In genomic region chr1:226541631-226542622, GRCh38 we compare ENCODE assay signal across 17 cellular contexts. TPM values are rescaled to one million over a fixed set of nuclear protein-coding genes. Genes with fewer than 3 reads are reported as not detected.
A peak's percentile ranks its signal among the peaks of the same experiment; 100 is the strongest.
DNase-seq lines count a peak whose midpoint lies in the region; ATAC-seq, FAIRE-seq and TF ChIP-seq lines count a peak whose summit lies in the region.
"Had no signal": no experiment of that assay in that cellular context is flagged by ENCODE, and none has a peak within 500 bp of the region (broad histone marks: within the 10 kb centered on the region; RNA-seq: fewer than 3 reads in every experiment).

No MANE protein-coding gene starts in this region.

- H3K27ac ChIP-seq in heart left ventricle (peak overlapping the region in 10 of 12 donors; percentile 1 to 73 (median 38)), K562 (ENCODE audit: extremely low read depth, low read depth, low read length) (no peak overlapping the region), tibial artery (no peak overlapping the region)
- H3K27ac ChIP-seq: parathyroid adenoma had no signal

- H3K4me3 ChIP-seq in heart left ventricle (peak overlapping the region in 4 of 12 donors; percentile 1 to 22 (median 12)), K562 (no peak overlapping the region), tibial artery (no peak overlapping the region)
- H3K4me3 ChIP-seq: uterus had no signal

- no peak overlapping the region for H2AFZ ChIP-seq in K562 (ENCODE audit: low read depth, low read length)
- H2AFZ ChIP-seq: parathyroid adenoma had no signal

- intact Hi-C loops in heart left ventricle (cut with DNase I): loop anchor here in 6 of 10 donors (10.0 kb wide), 3 partner anchors 117 to 903 kb away; no protein-coding TSS in a partner anchor
- intact Hi-C loops in cardiac septum (cut with DNase I): loop anchor here (10.0 kb wide), 1 partner anchor 193 kb away; the partner anchor contains the start of gene ITPKB
- intact Hi-C loops in K562 (cut with micrococcal nuclease): no loop called here
- intact Hi-C loops in tibial artery (cut with DNase I; ENCODE audit: low total_unique reads): no loop called here
- intact Hi-C loops in posterior vena cava (cut with DNase I): loop anchor here in 1 of 2 donors (10.0 kb wide), 1 partner anchor 283 kb away; no protein-coding TSS in a partner anchor

- peak in 3 of 5 donors; percentile 32 to 56 (median 56) for DNase-seq in heart left ventricle
- no peak for DNase-seq in cardiac septum (ENCODE audit: low spot score)
- DNase-seq in K562 (ENCODE audit: extremely low read depth in 1 of 4, low spot score in 3 of 4): no peak
- no peak for DNase-seq in left lobe of liver (ENCODE audit: low spot score)
- DNase-seq in tibial artery: peak; percentile 64 to 68
- DNase-seq in posterior vena cava (ENCODE audit: low spot score): no peak
- DNase-seq: activated B cell treated with CpG ODN at 0.5 μM for 24 hours; activated naive CD4-positive, alpha-beta T cell treated with anti-CD3 and anti-CD28 coated beads, Interleukin-2, amount 10 ng/mL, durations not matched to agents 7 days and 5 days; central memory CD4-positive, alpha-beta T cell; mesendoderm; NCI-H1436; stimulated activated CD4-positive, alpha-beta T cell treated with anti-CD3 and anti-CD28 coated beads, Interleukin-2, amount 100 ng/mL, for 48 hours; SW 1271 had no signal

- no peak for TF ChIP-seq RAD21 in K562 (CRISPR knock-in tag; conservative IDR thresholded peaks at IDR 0.05 in 1 of 2, IDR thresholded peaks at IDR 0.05 in 1 of 2)

- no TSS peak for BruUV-seq in K562 (replicated peaks; lab: Mats Ljungman, UMichigan)

- TF ChIP-seq CTCF in heart left ventricle (IDR thresholded peaks at IDR 0.05) (no peak), K562 (IDR thresholded peaks at IDR 0.05 in 2 of 3, conservative IDR thresholded peaks at IDR 0.05 in 1 of 3; ENCODE audit: insufficient read depth in 2 of 3, low read depth in 1 of 3, low read length in 3 of 3) (no peak), tibial artery (IDR thresholded peaks at IDR 0.05) (no peak)

- no peak overlapping the region for H3K4me2 ChIP-seq in K562 (ENCODE audit: insufficient read depth, low read length)

- H4K20me1 ChIP-seq in K562 (replicated peaks; ENCODE audit: control insufficient read depth, insufficient read depth, low read length): no peaks in the 10 kb centered on the region

- H3K4me1 ChIP-seq in heart left ventricle (peaks cover 0 to 54% (median 26%) of the 10 kb centered on the region in 12 donors), K562 (replicated peaks in 1 of 2; ENCODE audit: control insufficient read depth in 2 of 2, insufficient read depth in 2 of 2, low read length in 2 of 2) (no peaks in the 10 kb centered on the region), tibial artery (peaks cover 0 to 8% (median 2%) of the 10 kb centered on the region in 4 donors)
- H3K4me1 ChIP-seq: parathyroid adenoma, uterus had no signal

- no peaks in the 10 kb centered on the region for H3K27me3 ChIP-seq in heart left ventricle
- peaks cover 46 to 63% of the 10 kb centered on the region in 2 experiments for H3K27me3 ChIP-seq in K562 (ENCODE audit: control insufficient read depth in 2 of 2, insufficient read depth in 2 of 2, low read length in 2 of 2)
- no peaks in the 10 kb centered on the region for H3K27me3 ChIP-seq in tibial artery
- H3K27me3 ChIP-seq: uterus had no signal

- H3K36me3 ChIP-seq in heart left ventricle (no peaks in the 10 kb centered on the region), K562 (ENCODE audit: control insufficient read depth, insufficient read depth, low read length) (no peaks in the 10 kb centered on the region), tibial artery (no peaks in the 10 kb centered on the region)
- H3K36me3 ChIP-seq: uterus had no signal

- CTCF ChIA-PET in K562 (lab: Yijun Ruan, JAX; ENCODE audit: low intra/inter-chr PET ratio): no interaction called here

- FAIRE-seq in K562 (lab: Jason Lieb, UNC): no peak

- no peak overlapping the region for H3K9ac ChIP-seq in K562 (ENCODE audit: insufficient read depth in 1 of 2, low read depth in 2 of 2, low read length in 2 of 2)
- H3K9ac ChIP-seq: parathyroid adenoma had no signal

- H3K9me3 ChIP-seq in heart left ventricle: no peaks in the 10 kb centered on the region
- no peaks in the 10 kb centered on the region for H3K9me3 ChIP-seq in K562 (replicated peaks; ENCODE audit: control insufficient read depth, insufficient read depth, low read depth, low read length)
- H3K9me3 ChIP-seq in tibial artery: no peaks in the 10 kb centered on the region
- H3K9me3 ChIP-seq: uterus had no signal

- no peak for TF ChIP-seq EP300 in K562 (IDR thresholded peaks at IDR 0.05; ENCODE audit: low read length)

- TF ChIP-seq POLR2A in heart left ventricle (IDR thresholded peaks at IDR 0.05) (no peak), K562 (conservative IDR thresholded peaks at IDR 0.05) (no peak)

- POLR2A ChIA-PET in K562 (lab: Yijun Ruan, JAX): interaction anchor here (0.6 kb wide), 1 partner anchor 215 kb away, joined by 3 read pairs; no protein-coding TSS in a partner anchor

- WGBS in heart left ventricle, 4 donors: 63 to 79% (median 72%) methylated on average over 14 of the region's 14 CpGs
- whole genome bisulfite sequencing in K562 (ENCODE audit: insufficient coverage, low coverage, missing lambda C conversion rate): 2% methylated on average over 14 of the region's 14 CpGs

- H3K9me1 ChIP-seq in K562 (ENCODE audit: control insufficient read depth, insufficient read depth, low read length): no peaks in the 10 kb centered on the region

- in situ Hi-C loops in K562 (cut with MboI): no loop called here

- H3K79me2 ChIP-seq in K562 (ENCODE audit: control insufficient read depth, insufficient read depth, low read length): no peaks in the 10 kb centered on the region
- H3K79me2 ChIP-seq: parathyroid adenoma had no signal

- ATAC-seq in heart left ventricle (peak in 1 of 4 donors; percentile 13), K562 (no peak), left lobe of liver (peak; percentile 28), HG03039 (IDR thresholded peaks at IDR 0.05; ENCODE audit: unreplicated experiment) (no peak), GM19455 (IDR thresholded peaks at IDR 0.05; ENCODE audit: unreplicated experiment) (no peak)

TF ChIP-seq in K562, 482 proteins besides CTCF, POLR2A, EP300 and RAD21 (continues in another document):
- TF ChIP-seq C11orf30 (IDR thresholded peaks at IDR 0.05; ENCODE audit: low read depth) (peak; percentile 12; the same call in 1 of the 2 replicates), RBM39 (optimal IDR thresholded peaks at IDR 0.05; ENCODE audit: low read depth, low read length) (no peak), CREB1 (IDR thresholded peaks at IDR 0.05) (no peak), CREB1 (CRISPR knock-in tag; IDR thresholded peaks at IDR 0.05) (no peak), DACH1 (IDR thresholded peaks at IDR 0.05; ENCODE audit: partially characterized antibody) (no peak), GTF2F1 (IDR thresholded peaks at IDR 0.05; ENCODE audit: low read depth, low read length) (no peak), LCOR (CRISPR knock-in tag; IDR thresholded peaks at IDR 0.05) (no peak), NFIC (IDR thresholded peaks at IDR 0.05) (peak; percentile 83), HDGF (IDR thresholded peaks at IDR 0.05) (no peak), BRD9 (IDR thresholded peaks at IDR 0.05; ENCODE audit: low read depth, partially characterized antibody) (no peak), ZFP30 (CRISPR knock-in tag; IDR thresholded peaks at IDR 0.05; ENCODE audit: borderline replicate concordance) (no peak), ZNF551 (CRISPR knock-in tag; IDR thresholded peaks at IDR 0.05) (no peak)
- TF ChIP-seq, protein P1, sequence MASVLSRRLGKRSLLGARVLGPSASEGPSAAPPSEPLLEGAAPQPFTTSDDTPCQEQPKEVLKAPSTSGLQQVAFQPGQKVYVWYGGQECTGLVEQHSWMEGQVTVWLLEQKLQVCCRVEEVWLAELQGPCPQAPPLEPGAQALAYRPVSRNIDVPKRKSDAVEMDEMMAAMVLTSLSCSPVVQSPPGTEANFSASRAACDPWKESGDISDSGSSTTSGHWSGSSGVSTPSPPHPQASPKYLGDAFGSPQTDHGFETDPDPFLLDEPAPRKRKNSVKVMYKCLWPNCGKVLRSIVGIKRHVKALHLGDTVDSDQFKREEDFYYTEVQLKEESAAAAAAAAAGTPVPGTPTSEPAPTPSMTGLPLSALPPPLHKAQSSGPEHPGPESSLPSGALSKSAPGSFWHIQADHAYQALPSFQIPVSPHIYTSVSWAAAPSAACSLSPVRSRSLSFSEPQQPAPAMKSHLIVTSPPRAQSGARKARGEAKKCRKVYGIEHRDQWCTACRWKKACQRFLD (CRISPR knock-in tag; IDR thresholded peaks at IDR 0.05): no peak

RNA-seq across cellular contexts. Expression of gene STUM, which starts 6.6 kb away (rescaled TPM):
- total RNA-seq in heart left ventricle (1 to 10 TPM in 4 of 9 donors, under 1 TPM in 5; 0.39 to 1.7 (median 0.97) TPM), cardiac septum (0.78 TPM), K562 (2014; rRNA removed) (not detected in 2 replicates), K562 (2014; rRNA removed; fragmentation: Illumina TruSeq; extraction: Trizol) (not detected in 2 replicates), K562 (2015; rRNA removed; fragmentation: Illumina TruSeq; extraction: Trizol) (not detected in 2 replicates), K562 (2021) (not detected in 2 replicates), left lobe of liver (0.03 TPM), posterior vena cava (1 to 10 TPM; 3.9 to 6.8 TPM)
- polyA plus RNA-seq in heart left ventricle (1 to 10 TPM in 1 of 2 donors, under 1 TPM in 1; 0.53 to 1.1 TPM), K562 (2011; rRNA removed) (not detected in 2 replicates), K562 (2014; fragmentation: Illumina TruSeq; extraction: Trizol) (not detected in 2 replicates), K562 (2014; fragmentation: Nextera tagmentation; extraction: Ambion mirVana) (not detected), K562 (2014; rRNA removed) (not detected in 2 replicates)
- total RNA-seq in K562 (2011; cell fraction: chromatin; rRNA removed; ENCODE audit: low replicate concordance): not detected in 2 replicates
- not detected in 2 replicates for total RNA-seq in K562 (2011; cell fraction: nucleolus; rRNA removed)
- total RNA-seq in K562 (2011; cell fraction: nucleoplasm; rRNA removed): not detected in 2 replicates
- not detected in 2 replicates for polyA plus RNA-seq in K562 (2011; cell fraction: cytosol; rRNA removed)
- not detected in 2 replicates for polyA plus RNA-seq in K562 (2011; cell fraction: nucleus; rRNA removed)
- polyA plus RNA-seq in K562 (2012): not detected in 2 replicates
- not detected in 2 replicates for polyA minus RNA-seq in K562 (2011; rRNA and poly(A)+ RNA removed)
- polyA minus RNA-seq in K562 (2011; cell fraction: cytosol; rRNA and poly(A)+ RNA removed): not detected in 2 replicates
- not detected in 2 replicates for polyA minus RNA-seq in K562 (2011; cell fraction: nucleus; rRNA and poly(A)+ RNA removed)

Comparison
In these comparisons a context has a peak if more than half of its experiments do, and no peak if none do; other contexts are left out.
1. DNase-seq: peak in heart left ventricle (3 of 5) and tibial artery (2 of 2); none in cardiac septum (single experiment), K562 (0 of 4), left lobe of liver (single experiment) and posterior vena cava (single experiment).
2. H3K27ac ChIP-seq: peak in heart left ventricle (10 of 12); none in K562 (single experiment) and tibial artery (0 of 2).
3. intact Hi-C loops: an anchor here in heart left ventricle (10.0 kb wide) and cardiac septum (10.0 kb wide); none called in K562 and tibial artery.